8 cellular contexts compared by ENCODE assay signal in genomic region chr2:20225294-20226151, GRCh38. TPM values are rescaled to one million over a fixed set of nuclear protein-coding genes. Genes with fewer than 3 reads are reported as not detected.
A peak's percentile ranks its signal among the peaks of the same experiment; 100 is the strongest.
DNase-seq lines count a peak whose midpoint lies in the region; ATAC-seq and TF ChIP-seq lines count a peak whose summit lies in the region.

No MANE protein-coding gene starts in this region.

- peak overlapping the region; percentile 46 for H3K4me3 ChIP-seq in HL-60 (replicated peaks; ENCODE audit: insufficient read depth, low read length)
- peak overlapping the region; percentile 51 to 89 (median 72) for H3K4me3 ChIP-seq in Peyer's patch
- peak overlapping the region; percentile 68 for H3K4me3 ChIP-seq in brain microvascular endothelial cell (ENCODE audit: low read depth, low read length)
- H3K4me3 ChIP-seq in spleen = peak overlapping the region; percentile 41 to 79 (median 54)

- TF ChIP-seq CTCF in HL-60 (IDR thresholded peaks at IDR 0.05; ENCODE audit: insufficient read depth, low read length) = peak; percentile 15
- peak in 4 of 6 experiments; percentile 18 to 82 (median 70) for TF ChIP-seq CTCF in Peyer's patch (IDR thresholded peaks at IDR 0.05)
- peak; percentile 67 for TF ChIP-seq CTCF in brain microvascular endothelial cell (IDR thresholded peaks at IDR 0.05; ENCODE audit: low read depth, low read length, missing control alignments)
- peak in 6 of 11 experiments; percentile 34 to 60 (median 40) for TF ChIP-seq CTCF in spleen (IDR thresholded peaks at IDR 0.05 in 8 of 11, conservative IDR thresholded peaks at IDR 0.05 in 3 of 11)

- DNase-seq in DMS79 treated with DMSO at 0.1 percent for 48 hours (lab: John Stamatoyannopoulos, UW) = peak; percentile 74
- peak in 1 of 2 experiments; percentile 16 for DNase-seq in HL-60 (ENCODE audit: low read depth in 1 of 2, low spot score in 1 of 2)
- DNase-seq in Peyer's patch = peak in 2 of 3 donors; percentile 89 to 92
- no peak for DNase-seq in brain microvascular endothelial cell
- peak; percentile 66 for DNase-seq in iris pigment epithelial cell (ENCODE audit: low read depth)
- DNase-seq in spleen = peak; percentile 77
- DNase-seq in cortex of kidney (lab: John Stamatoyannopoulos, UW) = no peak

- H3K4me1 ChIP-seq in Peyer's patch (peaks cover 0 to 38% (median 11%) of the 10 kb centered on the region in 4 donors), spleen (peaks cover 4 to 36% (median 29%) of the 10 kb centered on the region in 6 donors)

- H3K27ac ChIP-seq in HL-60 (replicated peaks) (no peak overlapping the region), Peyer's patch (peak overlapping the region in 3 of 4 donors; percentile 79 to 100 (median 94)), brain microvascular endothelial cell (no peak overlapping the region), spleen (peak overlapping the region in 4 of 8 donors; percentile 33 to 59 (median 40))

- intact Hi-C loops in spleen (cut with DNase I; ENCODE audit: low total_unique reads) = no loop called here

- H3K36me3 ChIP-seq in Peyer's patch (no peaks in the 10 kb centered on the region), brain microvascular endothelial cell (replicated peaks) (no peaks in the 10 kb centered on the region), spleen (no peaks in the 10 kb centered on the region)

- H3K27me3 ChIP-seq in HL-60 (ENCODE audit: insufficient read depth, poor library complexity, severe bottlenecking) = peaks cover 35% of the 10 kb centered on the region
- H3K27me3 ChIP-seq in Peyer's patch = no peaks in the 10 kb centered on the region
- no peaks in the 10 kb centered on the region for H3K27me3 ChIP-seq in brain microvascular endothelial cell (replicated peaks)
- peaks cover 0 to 75% (median 48%) of the 10 kb centered on the region in 7 donors for H3K27me3 ChIP-seq in spleen (replicated peaks in 1 of 7)

- ATAC-seq in GM21367 (IDR thresholded peaks at IDR 0.05; ENCODE audit: unreplicated experiment) = peak; percentile 63

- TF ChIP-seq POLR2A in Peyer's patch (IDR thresholded peaks at IDR 0.05) (peak; percentile 45 to 49), spleen (IDR thresholded peaks at IDR 0.05) (no peak)

- no peaks in the 10 kb centered on the region for H3K9me3 ChIP-seq in Peyer's patch
- no peaks in the 10 kb centered on the region for H3K9me3 ChIP-seq in spleen

- 6 to 8% (median 6%) methylated on average over 32 to 66 of the region's 66 CpGs for WGBS in spleen, 5 donors

- in situ Hi-C loops in brain microvascular endothelial cell (cut with HindIII; ENCODE audit: low pct_ligation_motif_present, low sequenced_read_pairs) = loop anchor here (10.0 kb wide), 1 partner anchor 91 kb away; no protein-coding TSS in a partner anchor

RNA-seq across cellular contexts. Expression of gene SDC1, which starts 0.6 kb away (rescaled TPM):
- total RNA-seq in Peyer's patch (100 to 1,000 TPM in 3 of 4 donors, 10 to 100 TPM in 1; 25.6 to 343 (median 197) TPM), spleen (10 to 100 TPM in 6 of 7 donors, 1 to 10 TPM in 1; 6.0 to 43.8 (median 21.7) TPM)
- polyA plus RNA-seq in spleen = 1 to 10 TPM in 1 of 3 donors, under 1 TPM in 2; 0.54 to 3.5 (median 0.85) TPM

Comparison
In these comparisons a context has a peak if more than half of its experiments do, and no peak if none do; other contexts are left out.
1. DNase-seq: peak in DMS79 treated with DMSO at 0.1 percent for 48 hours (single experiment), Peyer's patch (2 of 3), iris pigment epithelial cell (single experiment) and spleen (single experiment); none in brain microvascular endothelial cell (single experiment) and cortex of kidney (single experiment).
2. H3K27ac ChIP-seq: peak in Peyer's patch (3 of 4); none in HL-60 (single experiment) and brain microvascular endothelial cell (single experiment).
3. CTCF ChIP-seq: peak in every context shown above with its lines; median percentile 70 in Peyer's patch; 67 in brain microvascular endothelial cell; 40 in spleen; 15 in HL-60.
4. POLR2A ChIP-seq: peak in Peyer's patch (2 of 2); none in spleen (0 of 3).
5. Peak in every context shown above with its lines, with median percentiles within 50 percentile points of each other: H3K4me3 ChIP-seq.